Comparison of ENCODE assay signal across 25 cellular contexts in genomic region chr19:45854167-45854778, GRCh38. TPM values are rescaled to one million over a fixed set of nuclear protein-coding genes. Genes with fewer than 3 reads are reported as not detected.
"Had no signal": no experiment of that assay in that cellular context is flagged by ENCODE, and none has a peak within 500 bp of the region (broad histone marks: within the 10 kb centered on the region; RNA-seq: fewer than 3 reads in every experiment).

No MANE protein-coding gene starts in this region.

- H3K9me3 ChIP-seq: esophagus muscularis mucosa, prostate gland, upper lobe of right lung had no signal

- ATAC-seq: activated CD8-positive, alpha-beta T cell treated with anti-CD3 and anti-CD28 coated beads for 36 hours; stimulated activated naive CD8-positive, alpha-beta T cell treated with anti-CD3 and anti-CD28 coated beads, Interleukin-15, amount 100 ng/mL, for 72 hours; upper lobe of right lung had no signal

- DNase-seq: activated B cell treated with CpG ODN at 0.5 μM for 24 hours; activated CD4-positive, alpha-beta T cell treated with anti-CD3 and anti-CD28 coated beads for 48 hours; activated CD8-positive, alpha-beta memory T cell treated with anti-CD3 and anti-CD28 coated beads, Interleukin-2, amount 50 U/mL, for 4 hours; activated CD8-positive, alpha-beta T cell treated with anti-CD3 and anti-CD28 coated beads for 36 hours; activated effector memory CD4-positive, alpha-beta T cell treated with anti-CD3 and anti-CD28 coated beads, Interleukin-2, amount 50 U/mL, for 16 hours; activated T-cell treated with anti-CD3 and anti-CD28 coated beads, Interleukin-2, amount 50 U/mL, for 48 hours; dorsolateral prefrontal cortex; islet precursor cell; midbrain; right cardiac atrium; stimulated activated naive CD8-positive, alpha-beta T cell treated with anti-CD3 and anti-CD28 coated beads, Interleukin-15, amount 100 ng/mL, for 72 hours; upper lobe of right lung had no signal

- H3K4me3 Mint-ChIP-seq: activated B cell treated with CpG ODN at 0.5 μM for 24 hours; activated CD8-positive, alpha-beta T cell treated with anti-CD3 and anti-CD28 coated beads for 36 hours; activated naive CD4-positive, alpha-beta T cell treated with anti-CD3 and anti-CD28 coated beads, Interleukin-2, amount 50 U/mL, for 24 hours; stimulated activated naive CD8-positive, alpha-beta T cell treated with anti-CD3 and anti-CD28 coated beads, Interleukin-15, amount 100 ng/mL, for 72 hours; T-helper 2 cell treated with Interferon-gamma antibody and Interleukin-4, amounts not matched to agents 5 μg/mL and 100 μg/mL, for 36 hours had no signal

- H3K27me3 ChIP-seq: dorsolateral prefrontal cortex, esophagus muscularis mucosa, hepatocyte, upper lobe of right lung had no signal

- H3K9me3 Mint-ChIP-seq: activated B cell treated with CpG ODN at 0.5 μM for 24 hours; activated CD8-positive, alpha-beta T cell treated with anti-CD3 and anti-CD28 coated beads for 36 hours; activated naive CD4-positive, alpha-beta T cell treated with anti-CD3 and anti-CD28 coated beads, Interleukin-2, amount 50 U/mL, for 24 hours; stimulated activated naive CD8-positive, alpha-beta T cell treated with anti-CD3 and anti-CD28 coated beads, Interleukin-15, amount 100 ng/mL, for 72 hours; T-helper 2 cell treated with Interferon-gamma antibody and Interleukin-4, amounts not matched to agents 5 μg/mL and 100 μg/mL, for 36 hours had no signal

- H3K4me3 ChIP-seq: dorsolateral prefrontal cortex, esophagus muscularis mucosa, hepatocyte, lung, prostate gland, skin epidermis, upper lobe of right lung had no signal

- H3K27ac Mint-ChIP-seq: activated B cell treated with CpG ODN at 0.5 μM for 24 hours; activated CD8-positive, alpha-beta T cell treated with anti-CD3 and anti-CD28 coated beads for 36 hours; activated naive CD4-positive, alpha-beta T cell treated with anti-CD3 and anti-CD28 coated beads, Interleukin-2, amount 50 U/mL, for 24 hours; T-helper 2 cell treated with Interferon-gamma antibody and Interleukin-4, amounts not matched to agents 5 μg/mL and 100 μg/mL, for 36 hours had no signal

- H3K27ac ChIP-seq: dorsolateral prefrontal cortex, esophagus muscularis mucosa, hepatocyte, prostate gland, skin epidermis, upper lobe of right lung had no signal

- H3K4me1 ChIP-seq: esophagus muscularis mucosa, prostate gland, upper lobe of right lung had no signal

- H3K27me3 Mint-ChIP-seq: activated B cell treated with CpG ODN at 0.5 μM for 24 hours; activated CD8-positive, alpha-beta T cell treated with anti-CD3 and anti-CD28 coated beads for 36 hours; activated naive CD4-positive, alpha-beta T cell treated with anti-CD3 and anti-CD28 coated beads, Interleukin-2, amount 50 U/mL, for 24 hours; stimulated activated naive CD8-positive, alpha-beta T cell treated with anti-CD3 and anti-CD28 coated beads, Interleukin-15, amount 100 ng/mL, for 72 hours had no signal

RNA-seq across cellular contexts. Expression of gene FOXA3, which starts 9.9 kb away (rescaled TPM):
- total RNA-seq: activated B cell treated with CpG ODN at 0.5 μM for 24 hours, cardiac septum, esophagus muscularis mucosa, glomerular endothelial cell, myocyte, osteoblast, right cardiac atrium, temporal lobe had no signal
- polyA plus RNA-seq: neural cell, right cardiac atrium had no signal

RNA-seq across cellular contexts. Expression of gene RSPH6A, which starts 39.2 kb away (rescaled TPM):
- total RNA-seq: glomerular endothelial cell, hepatocyte, temporal lobe had no signal
- polyA plus RNA-seq: hepatocyte, neural cell, right cardiac atrium had no signal
